16 cellular contexts compared by ENCODE assay signal in the genomic region with DNA sequence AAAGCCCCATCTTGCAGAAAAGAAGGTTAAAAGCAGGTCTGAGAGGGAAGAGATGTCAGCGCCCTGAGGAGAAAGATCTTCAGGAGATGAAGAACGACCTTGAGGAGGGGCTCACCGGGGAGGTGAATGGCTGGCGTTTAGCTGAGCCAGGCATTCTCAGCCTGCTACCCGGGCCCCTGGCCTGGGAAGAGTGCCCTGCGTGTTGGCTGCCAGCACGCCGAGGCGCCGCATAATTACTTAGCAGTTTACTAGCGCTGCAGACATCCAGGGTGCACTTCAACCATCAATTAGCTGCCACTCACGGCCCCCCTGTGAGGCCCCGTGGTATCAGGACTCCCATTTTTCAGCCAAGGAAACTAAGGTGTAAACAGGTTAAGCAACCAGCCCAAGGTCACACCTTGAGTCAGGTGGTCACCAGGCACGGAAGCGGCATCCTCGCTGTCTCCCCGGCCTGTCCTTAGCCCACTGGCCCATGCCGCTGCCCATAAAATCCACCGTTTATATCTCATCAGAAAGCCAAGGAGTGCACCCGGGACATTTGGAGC.
DNase-seq lines count a peak whose midpoint lies in the region; ATAC-seq and TF ChIP-seq lines count a peak whose summit lies in the region.
"Had no signal": no experiment of that assay in that cellular context is flagged by ENCODE, and none has a peak within 500 bp of the region (broad histone marks: within the 10 kb centered on the region; RNA-seq: fewer than 3 reads in every experiment).

No MANE protein-coding gene starts in this region.

- no peak for TF ChIP-seq POLR2A in sigmoid colon (IDR thresholded peaks at IDR 0.05)

- no peaks in the 10 kb centered on the region for H3K36me3 ChIP-seq in sigmoid colon
- H3K36me3 ChIP-seq: SJCRH30 had no signal

- no peak overlapping the region for H3K27ac ChIP-seq in sigmoid colon
- H3K27ac ChIP-seq: SJCRH30 had no signal

- ATAC-seq in HG03175 (IDR thresholded peaks at IDR 0.05; ENCODE audit: unreplicated experiment): no peak
- ATAC-seq: A549 had no signal

- H3K4me1 ChIP-seq in sigmoid colon: peaks cover 0 to 18% (median 9%) of the 10 kb centered on the region in 4 donors
- H3K4me1 ChIP-seq: SJCRH30 had no signal

- TF ChIP-seq CTCF in sigmoid colon (IDR thresholded peaks at IDR 0.05): no peak

- DNase-seq in NCI-H748 (lab: John Stamatoyannopoulos, UW; ENCODE audit: unreplicated experiment): peak; percentile 46
- DNase-seq in NCI-H748 treated with DMSO at 0.1 percent for 48 hours (lab: John Stamatoyannopoulos, UW): no peak
- peak; percentile 52 for DNase-seq in NCI-H446 treated with DMSO at 0.1 percent for 48 hours (lab: John Stamatoyannopoulos, UW)
- peak; percentile 53 for DNase-seq in medulla oblongata (ENCODE audit: extremely low spot score)
- DNase-seq in sigmoid colon: peak; percentile 66
- DNase-seq in NCI-H774 (lab: John Stamatoyannopoulos, UW): no peak
- DNase-seq in OCI-M2 (lab: John Stamatoyannopoulos, UW; ENCODE audit: unreplicated experiment): no peak
- DNase-seq: DMS153, HFFc6, KBM-7, NCI-H1930, NCI-H524, OCI-M1, SJCRH30 had no signal

- H3K27me3 ChIP-seq in sigmoid colon: no peaks in the 10 kb centered on the region
- H3K27me3 ChIP-seq: SJCRH30 had no signal

- no peaks in the 10 kb centered on the region for H3K9me3 ChIP-seq in sigmoid colon
- H3K9me3 ChIP-seq: A549 had no signal

- no peak overlapping the region for H3K4me3 ChIP-seq in sigmoid colon
- H3K4me3 ChIP-seq: A549, SJCRH30 had no signal

- no peak for TF ChIP-seq EP300 in sigmoid colon (IDR thresholded peaks at IDR 0.05)

- intact Hi-C loops in sigmoid colon (cut with DNase I): no loop called here

- 91 to 93% methylated on average over 20 of the region's 20 CpGs for WGBS in sigmoid colon, 2 donors

Comparison
In these comparisons a context has a peak if more than half of its experiments do, and no peak if none do; other contexts are left out.
1. DNase-seq: peak in NCI-H748 (single experiment), NCI-H446 treated with DMSO at 0.1 percent for 48 hours (single experiment), medulla oblongata (single experiment) and sigmoid colon (single experiment); none in NCI-H748 treated with DMSO at 0.1 percent for 48 hours (single experiment), NCI-H774 (single experiment) and OCI-M2 (single experiment).